In genomic region chr6:35140991-35141720, GRCh38 we compare ENCODE assay signal across 9 cellular contexts. TPM values are rescaled to one million over a fixed set of nuclear protein-coding genes. Genes with fewer than 3 reads are reported as not detected.
DNase-seq lines count a peak whose midpoint lies in the region; ATAC-seq, FAIRE-seq and TF ChIP-seq lines count a peak whose summit lies in the region.
"Had no signal": no experiment of that assay in that cellular context is flagged by ENCODE, and none has a peak within 500 bp of the region (broad histone marks: within the 10 kb centered on the region; RNA-seq: fewer than 3 reads in every experiment).

TSS of gene TCP11 (minus strand) at chr6:35141339. CDS start at chr6:35140870, 469 bp downstream.

- no peak within 1 kb of the TSS for H3K27ac ChIP-seq in CD4-positive, alpha-beta T cell (ENCODE audit: low read depth, low read length)
- H3K27ac ChIP-seq in esophagus (ENCODE audit: low read depth in 2 of 2, low read length in 1 of 2) (no peak within 1 kb of the TSS), prostate gland (no peak within 1 kb of the TSS)

- H3K9me3 ChIP-seq in CD4-positive, alpha-beta T cell (ENCODE audit: control insufficient read depth, low read length), result no peaks in the 10 kb centered on the region
- H3K9me3 ChIP-seq in esophagus (ENCODE audit: control insufficient read depth in 2 of 2, insufficient read depth in 1 of 2, low read depth in 1 of 2, low read length in 1 of 2) (no peaks in the 10 kb centered on the region), prostate gland (no peaks in the 10 kb centered on the region)

- TF ChIP-seq CTCF in CD4-positive, alpha-beta T cell (IDR thresholded peaks at IDR 0.05), result no peak
- TF ChIP-seq CTCF in prostate gland (IDR thresholded peaks at IDR 0.05), result no peak

- peak in 7 of 10 experiments; percentile 6 to 42 (median 18) for DNase-seq in CD4-positive, alpha-beta T cell
- peak; percentile 16 to 44 for DNase-seq in activated CD4-positive, alpha-beta T cell treated with anti-CD3 and anti-CD28 coated beads, Interleukin-2, amount 50 U/mL, for 48 hours
- DNase-seq in prostate gland (ENCODE audit: low spot score), result no peak
- DNase-seq in left lobe of liver (ENCODE audit: low spot score), result no peak
- DNase-seq in H4 (ENCODE audit: low spot score), result no peak
- no peak for DNase-seq in HuH-7.5 (ENCODE audit: low spot score)
- DNase-seq in frontal cortex (ENCODE audit: low spot score in 2 of 2), result no peak

- peaks cover 11% of the 10 kb centered on the region for H3K4me1 Mint-ChIP-seq in CD4-positive, alpha-beta T cell (ENCODE audit: low read depth)

- WGBS in esophagus, 2 donors, result 27 to 33% methylated on average over 61 to 74 of the region's 74 CpGs
- 42% methylated on average over 62 of the region's 74 CpGs for WGBS in prostate gland

- no peaks in the 10 kb centered on the region for H3K36me3 Mint-ChIP-seq in CD4-positive, alpha-beta T cell (ENCODE audit: low read depth)

- intact Hi-C loops in CD4-positive, alpha-beta T cell (cut with DNase I, micrococcal nuclease), result loop anchor here (1.0 to 2.0 kb wide), 2 partner anchors 155 to 680 kb away; no protein-coding TSS in a partner anchor
- intact Hi-C loops in prostate gland (cut with DNase I), result loop anchor here (1.0 kb wide), 1 partner anchor 154 kb away; no protein-coding TSS in a partner anchor

- H3K4me1 ChIP-seq in esophagus (ENCODE audit: control insufficient read depth in 2 of 2, insufficient read depth in 2 of 2, low read length in 1 of 2), result peaks cover 0 to 5% of the 10 kb centered on the region in 2 donors
- no peaks in the 10 kb centered on the region for H3K4me1 ChIP-seq in prostate gland (replicated peaks)

- H3K4me3 ChIP-seq in esophagus (ENCODE audit: low read depth in 1 of 2, low read length in 2 of 2), result peak within 1 kb of the TSS; percentile 16 to 27
- H3K4me3 ChIP-seq in prostate gland, result peak within 1 kb of the TSS; percentile 8 to 10

- FAIRE-seq in frontal cortex (lab: Jason Lieb, UNC), result no peak

- no peak within 1 kb of the TSS for H3K27ac Mint-ChIP-seq in CD4-positive, alpha-beta T cell

- peak within 1 kb of the TSS; percentile 32 for H3K4me3 Mint-ChIP-seq in CD4-positive, alpha-beta T cell

- H3K9me3 Mint-ChIP-seq in CD4-positive, alpha-beta T cell, result no peaks in the 10 kb centered on the region

- CTCF ChIA-PET in CD4-positive, alpha-beta T cell (lab: Charles Lee), result no interaction called here

- H3K27me3 ChIP-seq in CD4-positive, alpha-beta T cell (ENCODE audit: control insufficient read depth, insufficient read depth, low read length), result peaks cover 11% of the 10 kb centered on the region
- H3K27me3 ChIP-seq in esophagus (ENCODE audit: control insufficient read depth in 1 of 2, insufficient read depth in 2 of 2, low read length in 2 of 2) (no peaks in the 10 kb centered on the region), prostate gland (replicated peaks; ENCODE audit: insufficient read depth) (no peaks in the 10 kb centered on the region)

- POLR2A ChIA-PET in CD4-positive, alpha-beta T cell (lab: Charles Lee), result no interaction called here

- ATAC-seq in CD4-positive, alpha-beta T cell (ENCODE audit: poor library complexity), result peak; percentile 21
- ATAC-seq in left lobe of liver, result no peak

- TF ChIP-seq POLR2A in prostate gland (IDR thresholded peaks at IDR 0.05), result no peak

- H3K36me3 ChIP-seq in esophagus (ENCODE audit: control insufficient read depth in 2 of 2, insufficient read depth in 2 of 2, low read length in 1 of 2), result no peaks in the 10 kb centered on the region
- H3K36me3 ChIP-seq in prostate gland, result no peaks in the 10 kb centered on the region

- peaks cover 21% of the 10 kb centered on the region for H3K27me3 Mint-ChIP-seq in CD4-positive, alpha-beta T cell

RNA-seq across cellular contexts. Expression of gene TCP11, which starts in this region (rescaled TPM):
- not detected for total RNA-seq in CD4-positive, alpha-beta T cell
- under 1 TPM in 1 of 2 donors, not detected in 1; 0.02 TPM for polyA plus RNA-seq in esophagus
- total RNA-seq in prostate gland, result 10 to 100 TPM in 1 of 2 donors, under 1 TPM in 1; 0.87 to 33.3 TPM
- total RNA-seq in left lobe of liver, result not detected
- 0.14 TPM in 1 of 2 replicates, not detected in the other for total RNA-seq in H4 (2014; rRNA removed; shearing (Covaris generic))
- total RNA-seq in frontal cortex, result 0.41 TPM
- total RNA-seq: SK-MEL-5 had no signal

Comparison
In these comparisons a context has a peak if more than half of its experiments do, and no peak if none do; other contexts are left out.
1. Peak in DNase-seq and ATAC-seq in CD4-positive, alpha-beta T cell; RNA of the gene not detected or under 1 TPM.
2. DNase-seq: peak in activated CD4-positive, alpha-beta T cell treated with anti-CD3 and anti-CD28 coated beads, Interleukin-2, amount 50 U/mL, for 48 hours (2 of 2); none in prostate gland (single experiment), left lobe of liver (single experiment), H4 (single experiment), HuH-7.5 (single experiment) and frontal cortex (0 of 2).